Comparison of ENCODE assay signal across 23 cellular contexts in the genomic region with DNA sequence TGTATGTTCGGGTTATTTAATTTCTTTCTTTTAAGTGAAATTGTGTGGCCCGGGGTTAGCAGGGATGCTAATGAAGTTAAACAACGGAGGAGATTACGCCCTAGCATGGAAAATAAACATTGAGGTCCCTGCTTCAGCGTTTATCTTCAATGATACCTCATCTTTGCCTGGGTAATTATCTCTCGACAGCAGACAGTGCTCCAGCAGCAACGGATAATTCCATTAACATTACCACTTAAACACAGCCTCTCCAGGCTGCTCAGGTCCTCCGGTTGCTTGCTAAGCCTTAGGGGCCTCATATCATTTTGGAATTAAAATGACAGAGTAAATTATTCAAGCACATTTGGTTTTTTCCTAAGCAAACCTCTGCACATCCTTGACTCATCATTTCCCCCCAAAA.
A peak's percentile ranks its signal among the peaks of the same experiment; 100 is the strongest.
DNase-seq lines count a peak whose midpoint lies in the region; ATAC-seq, FAIRE-seq and TF ChIP-seq lines count a peak whose summit lies in the region.
"Had no signal": no experiment of that assay in that cellular context is flagged by ENCODE, and none has a peak within 500 bp of the region (broad histone marks: within the 10 kb centered on the region; RNA-seq: fewer than 3 reads in every experiment).

No MANE protein-coding gene starts in this region.

- no peaks in the 10 kb centered on the region for H3K27me3 Mint-ChIP-seq in natural killer cell (ENCODE audit: low read depth in 2 of 2)
- H3K27me3 Mint-ChIP-seq: naive thymus-derived CD8-positive, alpha-beta T cell had no signal

- DNase-seq in HUDEP-2 (lab: John Stamatoyannopoulos, UW; ENCODE audit: unreplicated experiment in 76 of 76) (peak in 71 of 76 experiments; percentile 8 to 86 (median 49)), NCI-H187 treated with DMSO at 0.1 percent for 48 hours (lab: John Stamatoyannopoulos, UW) (peak; percentile 55), OCI-M1 (lab: John Stamatoyannopoulos, UW) (peak; percentile 81), natural killer cell (no peak), pons (ENCODE audit: low spot score) (no peak)
- DNase-seq in effector CD4-positive, alpha-beta T cell, result no peak
- DNase-seq: activated CD4-positive, alpha-beta T cell treated with anti-CD3 and anti-CD28 coated beads, Interleukin-2, amount 50 U/mL, for 48 hours; activated gamma-delta T cell treated with Interleukin-2 at 50 U/mL for 16 hours; amniotic stem cell; CD4-positive, alpha-beta memory T cell; dermis blood vessel endothelial cell; DMS79 treated with DMSO at 0.1 percent for 48 hours; naive thymus-derived CD8-positive, alpha-beta T cell; NCI-H2029 treated with DMSO at 0.1 percent for 48 hours; SHP77; stimulated activated CD4-positive, alpha-beta T cell treated with anti-CD3 and anti-CD28 coated beads, Interleukin-1b, Interleukin-23, amount 100 ng/mL, for 48 hours; stimulated activated naive CD4-positive, alpha-beta T cell treated with Interleukin-2 at 50 U/mL for 16 hours; T-helper 1 cell had no signal

- H3K27ac Mint-ChIP-seq in natural killer cell, result no peak overlapping the region
- H3K27ac Mint-ChIP-seq: memory B cell, WTC11 had no signal

- FAIRE-seq in islet of Langerhans (lab: Jason Lieb, UNC), result peak; percentile 98
- FAIRE-seq: kidney had no signal

- ATAC-seq in GM21529 (IDR thresholded peaks at IDR 0.05; ENCODE audit: unreplicated experiment) (no peak), natural killer cell (no peak)
- ATAC-seq: naive thymus-derived CD8-positive, alpha-beta T cell; WTC11 had no signal

- peaks cover 7% of the 10 kb centered on the region for H3K36me3 Mint-ChIP-seq in natural killer cell
- H3K36me3 Mint-ChIP-seq: CD4-positive, alpha-beta memory T cell; naive thymus-derived CD8-positive, alpha-beta T cell; WTC11 had no signal

- peaks cover 2 to 3% of the 10 kb centered on the region in 2 donors for H3K9me3 Mint-ChIP-seq in natural killer cell
- H3K9me3 Mint-ChIP-seq: memory B cell; naive thymus-derived CD8-positive, alpha-beta T cell had no signal

- intact Hi-C loops in natural killer cell (cut with micrococcal nuclease), result no loop called here

- no peaks in the 10 kb centered on the region for H3K4me1 Mint-ChIP-seq in natural killer cell

- no peak for TF ChIP-seq CTCF in natural killer cell (IDR thresholded peaks at IDR 0.05)

- no peak overlapping the region for H3K4me3 Mint-ChIP-seq in natural killer cell
- H3K4me3 Mint-ChIP-seq: memory B cell; naive thymus-derived CD8-positive, alpha-beta T cell; WTC11 had no signal

Comparison
In these comparisons a context has a peak if more than half of its experiments do, and no peak if none do; other contexts are left out.
1. DNase-seq: peak in HUDEP-2 (71 of 76), NCI-H187 treated with DMSO at 0.1 percent for 48 hours (single experiment) and OCI-M1 (single experiment); none in natural killer cell (single experiment), effector CD4-positive, alpha-beta T cell (single experiment) and pons (single experiment).